ENCODE assay signal across 1 cellular context in the genomic region with DNA sequence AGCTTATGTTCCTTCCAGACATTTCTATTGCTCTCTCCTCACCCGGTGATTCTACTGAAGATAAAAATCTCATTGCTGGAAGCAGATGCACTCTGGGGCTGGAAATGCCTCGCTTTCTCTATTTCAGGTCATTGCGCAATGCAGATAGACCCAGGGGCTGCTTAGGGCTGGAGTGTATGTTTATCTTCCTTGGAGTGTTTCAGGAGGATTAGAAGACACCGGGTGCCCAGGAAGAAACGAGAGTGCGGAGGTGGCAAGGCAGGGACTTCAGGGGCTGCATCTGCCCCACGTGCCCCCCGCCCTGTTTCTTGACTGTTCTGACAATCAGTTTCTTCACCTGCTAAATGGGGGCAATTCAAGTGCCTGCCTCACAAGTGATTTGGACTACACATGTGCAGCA.
TF ChIP-seq lines count a peak whose summit lies in the region.

No MANE protein-coding gene starts in this region.

TF ChIP-seq in K562, 482 proteins besides CTCF, POLR2A, EP300 and RAD21 (continued from another document):
- TF ChIP-seq, protein P1, sequence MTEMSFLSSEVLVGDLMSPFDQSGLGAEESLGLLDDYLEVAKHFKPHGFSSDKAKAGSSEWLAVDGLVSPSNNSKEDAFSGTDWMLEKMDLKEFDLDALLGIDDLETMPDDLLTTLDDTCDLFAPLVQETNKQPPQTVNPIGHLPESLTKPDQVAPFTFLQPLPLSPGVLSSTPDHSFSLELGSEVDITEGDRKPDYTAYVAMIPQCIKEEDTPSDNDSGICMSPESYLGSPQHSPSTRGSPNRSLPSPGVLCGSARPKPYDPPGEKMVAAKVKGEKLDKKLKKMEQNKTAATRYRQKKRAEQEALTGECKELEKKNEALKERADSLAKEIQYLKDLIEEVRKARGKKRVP (CRISPR knock-in tag; IDR thresholded peaks at IDR 0.05) = peak; percentile 69; the same call in 1 of the 2 replicates
- TF ChIP-seq MEF2D (tag; conservative IDR thresholded peaks at IDR 0.05; ENCODE audit: low read depth) (0 out of 2 replicates have a peak, but pooled peaks have one; percentile 17), CHCHD3 (CRISPR knock-in tag; IDR thresholded peaks at IDR 0.05) (no peak), ZNF507 (tag; conservative IDR thresholded peaks at IDR 0.05) (no peak), MECOM (CRISPR knock-in tag; IDR thresholded peaks at IDR 0.05) (no peak), ZBTB17 (CRISPR knock-in tag; IDR thresholded peaks at IDR 0.05) (no peak), POLR2AphosphoS2 (IDR thresholded peaks at IDR 0.05; ENCODE audit: low read length) (no peak), NELFE (IDR thresholded peaks at IDR 0.05; ENCODE audit: insufficient read depth, insufficient read length) (no peak), ZNF717 (CRISPR knock-in tag; IDR thresholded peaks at IDR 0.05) (no peak), FOXJ2 (tag; IDR thresholded peaks at IDR 0.05) (peak; percentile 60; the same call in 1 of the 2 replicates), ARNT (IDR thresholded peaks at IDR 0.05) (no peak), DPF2 (IDR thresholded peaks at IDR 0.05) (peak; percentile 72), GTF2F1 (IDR thresholded peaks at IDR 0.05; ENCODE audit: low read depth, low read length) (no peak), NRF1 (conservative IDR thresholded peaks at IDR 0.05 in 1 of 2, IDR thresholded peaks at IDR 0.05 in 1 of 2) (0 out of 4 replicates have a peak, but pooled peaks of 1 of the 2 experiments have one; percentile 21), SLC30A9 (CRISPR knock-in tag; IDR thresholded peaks at IDR 0.05) (no peak), ZKSCAN8 (CRISPR knock-in tag; IDR thresholded peaks at IDR 0.05) (no peak; the same call in 1 of the 2 replicates), HDAC2 (IDR thresholded peaks at IDR 0.05) (peak; percentile 76; the same call in 1 of the 2 replicates), KDM5B (IDR thresholded peaks at IDR 0.05; ENCODE audit: insufficient replicate concordance, low read depth, low read length) (no peak), SMAD4 (CRISPR knock-in tag; conservative IDR thresholded peaks at IDR 0.05) (peak; percentile 82), L3MBTL2 (IDR thresholded peaks at IDR 0.05) (peak; percentile 72; the same call in 1 of the 2 replicates), ELF4 (CRISPR knock-in tag; IDR thresholded peaks at IDR 0.05) (no peak), TCF3 (CRISPR knock-in tag; IDR thresholded peaks at IDR 0.05) (peak; percentile 57), MEF2A (IDR thresholded peaks at IDR 0.05; ENCODE audit: control insufficient read depth, low read depth, low read length) (no peak), OTX1 (CRISPR knock-in tag; IDR thresholded peaks at IDR 0.05) (no peak), RBM17 (IDR thresholded peaks at IDR 0.05; ENCODE audit: borderline replicate concordance, low read depth, low read length) (no peak), POLR2AphosphoS5 (IDR thresholded peaks at IDR 0.05; ENCODE audit: control insufficient read depth, insufficient read depth, low read depth, low read length) (no peak), BHLHE40 (IDR thresholded peaks at IDR 0.05; ENCODE audit: low read length) (no peak; the same call in 1 of the 2 replicates), RCOR1 (IDR thresholded peaks at IDR 0.05; ENCODE audit: borderline replicate concordance in 1 of 2, low read depth in 2 of 2, low read length in 2 of 2) (no peak; a peak in 1 of 4 replicates), MAFG (tag; conservative IDR thresholded peaks at IDR 0.05) (no peak), CTBP1 (IDR thresholded peaks at IDR 0.05; ENCODE audit: borderline replicate concordance) (peak; percentile 75; the same call in 1 of the 2 replicates), ZBTB1 (CRISPR knock-in tag; IDR thresholded peaks at IDR 0.05; ENCODE audit: borderline replicate concordance, low read depth) (no peak), CAMTA2 (CRISPR knock-in tag; conservative IDR thresholded peaks at IDR 0.05) (no peak), SUPT5H (IDR thresholded peaks at IDR 0.05) (no peak), DLX4 (CRISPR knock-in tag; IDR thresholded peaks at IDR 0.05) (no peak), PTRF (tag; IDR thresholded peaks at IDR 0.05) (no peak)
- TF ChIP-seq, protein P2, sequence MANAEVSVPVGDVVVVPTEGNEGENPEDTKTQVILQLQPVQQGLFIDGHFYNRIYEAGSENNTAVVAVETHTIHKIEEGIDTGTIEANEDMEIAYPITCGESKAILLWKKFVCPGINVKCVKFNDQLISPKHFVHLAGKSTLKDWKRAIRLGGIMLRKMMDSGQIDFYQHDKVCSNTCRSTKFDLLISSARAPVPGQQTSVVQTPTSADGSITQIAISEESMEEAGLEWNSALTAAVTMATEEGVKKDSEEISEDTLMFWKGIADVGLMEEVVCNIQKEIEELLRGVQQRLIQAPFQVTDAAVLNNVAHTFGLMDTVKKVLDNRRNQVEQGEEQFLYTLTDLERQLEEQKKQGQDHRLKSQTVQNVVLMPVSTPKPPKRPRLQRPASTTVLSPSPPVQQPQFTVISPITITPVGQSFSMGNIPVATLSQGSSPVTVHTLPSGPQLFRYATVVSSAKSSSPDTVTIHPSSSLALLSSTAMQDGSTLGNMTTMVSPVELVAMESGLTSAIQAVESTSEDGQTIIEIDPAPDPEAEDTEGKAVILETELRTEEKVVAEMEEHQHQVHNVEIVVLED (CRISPR knock-in tag; IDR thresholded peaks at IDR 0.05) = no peak
- TF ChIP-seq, protein P3, sequence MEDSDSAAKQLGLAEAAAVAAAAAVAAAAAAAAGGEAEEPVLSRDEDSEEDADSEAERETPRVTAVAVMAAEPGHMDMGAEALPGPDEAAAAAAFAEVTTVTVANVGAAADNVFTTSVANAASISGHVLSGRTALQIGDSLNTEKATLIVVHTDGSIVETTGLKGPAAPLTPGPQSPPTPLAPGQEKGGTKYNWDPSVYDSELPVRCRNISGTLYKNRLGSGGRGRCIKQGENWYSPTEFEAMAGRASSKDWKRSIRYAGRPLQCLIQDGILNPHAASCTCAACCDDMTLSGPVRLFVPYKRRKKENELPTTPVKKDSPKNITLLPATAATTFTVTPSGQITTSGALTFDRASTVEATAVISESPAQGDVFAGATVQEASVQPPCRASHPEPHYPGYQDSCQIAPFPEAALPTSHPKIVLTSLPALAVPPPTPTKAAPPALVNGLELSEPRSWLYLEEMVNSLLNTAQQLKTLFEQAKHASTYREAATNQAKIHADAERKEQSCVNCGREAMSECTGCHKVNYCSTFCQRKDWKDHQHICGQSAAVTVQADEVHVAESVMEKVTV (CRISPR knock-in tag; IDR thresholded peaks at IDR 0.05) = peak; percentile 36; the same call in 1 of the 2 replicates
- TF ChIP-seq, protein P4, sequence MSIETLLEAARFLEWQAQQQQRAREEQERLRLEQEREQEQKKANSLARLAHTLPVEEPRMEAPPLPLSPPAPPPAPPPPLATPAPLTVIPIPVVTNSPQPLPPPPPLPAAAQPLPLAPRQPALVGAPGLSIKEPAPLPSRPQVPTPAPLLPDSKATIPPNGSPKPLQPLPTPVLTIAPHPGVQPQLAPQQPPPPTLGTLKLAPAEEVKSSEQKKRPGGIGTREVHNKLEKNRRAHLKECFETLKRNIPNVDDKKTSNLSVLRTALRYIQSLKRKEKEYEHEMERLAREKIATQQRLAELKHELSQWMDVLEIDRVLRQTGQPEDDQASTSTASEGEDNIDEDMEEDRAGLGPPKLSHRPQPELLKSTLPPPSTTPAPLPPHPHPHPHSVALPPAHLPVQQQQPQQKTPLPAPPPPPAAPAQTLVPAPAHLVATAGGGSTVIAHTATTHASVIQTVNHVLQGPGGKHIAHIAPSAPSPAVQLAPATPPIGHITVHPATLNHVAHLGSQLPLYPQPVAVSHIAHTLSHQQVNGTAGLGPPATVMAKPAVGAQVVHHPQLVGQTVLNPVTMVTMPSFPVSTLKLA (conservative IDR thresholded peaks at IDR 0.05) = no peak
- TF ChIP-seq, protein P5, sequence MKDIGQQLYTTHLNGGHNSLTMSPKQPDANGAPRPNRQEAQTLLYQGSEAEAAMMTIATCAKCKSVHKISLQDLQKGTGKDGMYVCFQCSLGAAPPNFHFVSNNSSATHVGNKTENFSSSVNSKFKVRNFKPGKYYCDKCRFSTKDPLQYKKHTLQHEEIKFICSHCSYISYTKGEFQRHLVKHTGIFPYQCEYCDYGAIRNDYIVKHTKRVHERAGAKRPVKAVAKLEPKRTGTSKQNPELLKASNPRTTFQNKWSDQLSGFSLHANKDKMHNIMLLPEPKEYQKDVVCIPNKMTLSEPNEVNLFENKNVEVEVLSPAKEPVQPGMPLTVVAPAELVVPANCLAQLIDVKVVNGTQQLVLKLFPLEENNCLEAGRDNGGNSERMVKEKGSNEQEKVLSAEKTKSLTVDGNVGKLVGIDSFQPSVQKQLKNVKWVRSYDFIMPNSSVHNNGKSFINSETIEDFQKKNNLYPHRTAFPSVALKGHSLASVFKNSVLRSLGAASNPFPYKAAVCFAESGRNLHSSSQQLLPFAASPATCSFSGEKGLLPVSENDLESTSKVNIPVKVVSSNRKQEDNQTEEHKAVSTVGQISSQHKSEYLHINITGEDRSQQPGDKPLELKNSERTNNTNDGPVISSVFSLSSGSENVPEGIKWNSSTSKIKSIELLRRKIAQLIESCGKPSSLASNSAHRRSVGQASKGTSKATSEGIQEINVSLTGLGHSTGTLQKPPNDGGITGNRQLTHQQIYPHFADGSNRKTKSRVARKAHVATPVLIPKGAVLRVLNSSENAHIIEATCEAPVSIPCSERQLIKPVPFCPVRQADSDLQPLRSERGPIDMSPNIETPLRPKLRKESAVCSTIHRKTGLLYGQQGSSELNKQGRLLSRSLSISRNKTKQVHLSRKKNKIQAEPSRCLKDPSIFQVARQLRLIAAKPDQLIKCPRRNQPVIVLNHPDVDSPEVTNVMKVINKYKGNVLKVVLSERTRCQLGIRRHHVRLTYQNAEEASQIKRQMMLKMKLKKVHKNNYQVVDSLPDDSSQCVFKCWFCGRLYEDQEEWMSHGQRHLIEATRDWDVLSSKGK (CRISPR knock-in tag; IDR thresholded peaks at IDR 0.05) = no peak
- TF ChIP-seq, protein P6, sequence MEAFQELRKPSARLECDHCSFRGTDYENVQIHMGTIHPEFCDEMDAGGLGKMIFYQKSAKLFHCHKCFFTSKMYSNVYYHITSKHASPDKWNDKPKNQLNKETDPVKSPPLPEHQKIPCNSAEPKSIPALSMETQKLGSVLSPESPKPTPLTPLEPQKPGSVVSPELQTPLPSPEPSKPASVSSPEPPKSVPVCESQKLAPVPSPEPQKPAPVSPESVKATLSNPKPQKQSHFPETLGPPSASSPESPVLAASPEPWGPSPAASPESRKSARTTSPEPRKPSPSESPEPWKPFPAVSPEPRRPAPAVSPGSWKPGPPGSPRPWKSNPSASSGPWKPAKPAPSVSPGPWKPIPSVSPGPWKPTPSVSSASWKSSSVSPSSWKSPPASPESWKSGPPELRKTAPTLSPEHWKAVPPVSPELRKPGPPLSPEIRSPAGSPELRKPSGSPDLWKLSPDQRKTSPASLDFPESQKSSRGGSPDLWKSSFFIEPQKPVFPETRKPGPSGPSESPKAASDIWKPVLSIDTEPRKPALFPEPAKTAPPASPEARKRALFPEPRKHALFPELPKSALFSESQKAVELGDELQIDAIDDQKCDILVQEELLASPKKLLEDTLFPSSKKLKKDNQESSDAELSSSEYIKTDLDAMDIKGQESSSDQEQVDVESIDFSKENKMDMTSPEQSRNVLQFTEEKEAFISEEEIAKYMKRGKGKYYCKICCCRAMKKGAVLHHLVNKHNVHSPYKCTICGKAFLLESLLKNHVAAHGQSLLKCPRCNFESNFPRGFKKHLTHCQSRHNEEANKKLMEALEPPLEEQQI (IDR thresholded peaks at IDR 0.05) = no peak
